In the genomic region with DNA sequence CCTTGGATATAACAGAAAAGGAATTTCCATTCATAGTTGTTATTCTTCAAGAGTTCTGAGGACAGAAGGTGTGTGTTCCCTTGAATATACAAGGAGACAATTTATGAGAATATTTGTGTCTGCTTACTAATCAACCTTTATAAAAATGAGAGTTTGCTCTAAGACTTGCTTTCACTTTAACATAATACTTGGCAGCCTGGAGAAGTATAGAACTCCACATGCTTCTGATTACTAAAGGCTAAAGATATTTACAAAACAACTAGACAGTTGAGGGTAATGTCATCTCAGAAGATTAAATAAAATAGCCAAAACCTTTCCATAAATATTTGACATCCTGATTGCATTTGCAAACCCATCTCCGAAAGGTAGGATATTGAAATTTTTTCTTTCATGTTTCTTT, we compare ENCODE assay signal across 22 cellular contexts.
A peak's percentile ranks its signal among the peaks of the same experiment; 100 is the strongest.
DNase-seq lines count a peak whose midpoint lies in the region; ATAC-seq, FAIRE-seq and TF ChIP-seq lines count a peak whose summit lies in the region.
"Had no signal": no experiment of that assay in that cellular context is flagged by ENCODE, and none has a peak within 500 bp of the region (broad histone marks: within the 10 kb centered on the region; RNA-seq: fewer than 3 reads in every experiment).

No MANE protein-coding gene starts in this region.

- H2AFZ ChIP-seq in HepG2 (ENCODE audit: low read length) (no peak overlapping the region), endothelial cell of umbilical vein (ENCODE audit: low read depth, low read length) (no peak overlapping the region)

- no TSS peak for BruUV-seq in HepG2 (replicated peaks; lab: Mats Ljungman, UMichigan)
- no TSS peak for BruUV-seq in endothelial cell of umbilical vein (replicated peaks; lab: Mats Ljungman, UMichigan)

- H3K27me3 Mint-ChIP-seq in T-helper 17 cell = no peaks in the 10 kb centered on the region

- intact Hi-C loops in right lobe of liver (cut with DNase I) = no loop called here
- intact Hi-C loops in HepG2 (cut with micrococcal nuclease; ENCODE audit: unreplicated experiment) = no loop called here
- intact Hi-C loops in endothelial cell of umbilical vein (cut with micrococcal nuclease) = no loop called here

- dilution Hi-C loops in endothelial cell of umbilical vein (cut with MboI; ENCODE audit: extremely low pct_ligation_motif_present, low sequenced_read_pairs) = no loop called here

- no peak overlapping the region for H3K4me3 Mint-ChIP-seq in T-helper 17 cell

- TF ChIP-seq EP300 in HepG2 (IDR thresholded peaks at IDR 0.05; ENCODE audit: low read depth in 2 of 2, low read length in 2 of 2) (no peak), HepG2 (CRISPR knock-in tag; IDR thresholded peaks at IDR 0.05; ENCODE audit: borderline replicate concordance) (no peak)

- H3K9me3 ChIP-seq in right lobe of liver = no peaks in the 10 kb centered on the region
- no peaks in the 10 kb centered on the region for H3K9me3 ChIP-seq in HepG2 (ENCODE audit: low read length)
- no peaks in the 10 kb centered on the region for H3K9me3 ChIP-seq in endothelial cell of umbilical vein (replicated peaks; ENCODE audit: control insufficient read depth, insufficient read depth, low read length)
- H3K9me3 ChIP-seq in T-helper 17 cell (ENCODE audit: control insufficient read depth, low read length, poor library complexity, severe bottlenecking) = peaks cover 2% of the 10 kb centered on the region
- H3K9me3 ChIP-seq: BE2C had no signal

- H4K20me1 ChIP-seq in HepG2 (ENCODE audit: insufficient read depth, low read length) (no peaks in the 10 kb centered on the region), endothelial cell of umbilical vein (replicated peaks; ENCODE audit: control insufficient read depth, extremely low read depth, insufficient read depth, low read length) (no peaks in the 10 kb centered on the region)

- H3K9ac ChIP-seq in HepG2 (ENCODE audit: insufficient read depth, low read depth, low read length) = no peak overlapping the region
- H3K9ac ChIP-seq in endothelial cell of umbilical vein (replicated peaks; ENCODE audit: extremely low read depth, insufficient read depth, low read length) = no peak overlapping the region

- H3K4me2 ChIP-seq in HepG2 (ENCODE audit: low read depth, low read length) = no peak overlapping the region; the same call in 1 of the 2 replicates
- no peak overlapping the region for H3K4me2 ChIP-seq in endothelial cell of umbilical vein (ENCODE audit: insufficient read depth, low read length)

- no peaks in the 10 kb centered on the region for H3K9me1 ChIP-seq in endothelial cell of umbilical vein (replicated peaks; ENCODE audit: control insufficient read depth, extremely low read depth, insufficient read depth, low read length)

- peaks cover 0 to 8% (median 0%) of the 10 kb centered on the region in 4 donors for H3K4me1 ChIP-seq in right lobe of liver
- peaks cover 13% of the 10 kb centered on the region for H3K4me1 ChIP-seq in HepG2 (ENCODE audit: insufficient read depth, low read length)
- peaks cover 5% of the 10 kb centered on the region for H3K4me1 ChIP-seq in endothelial cell of umbilical vein (ENCODE audit: control insufficient read depth, extremely low read depth, insufficient read depth, low read length)
- H3K4me1 ChIP-seq: BE2C had no signal

- TF ChIP-seq POLR2A in right lobe of liver (IDR thresholded peaks at IDR 0.05) = no peak
- TF ChIP-seq POLR2A in HepG2 (IDR thresholded peaks at IDR 0.05; ENCODE audit: insufficient read depth in 1 of 2, low read depth in 2 of 2, low read length in 2 of 2) = no peak
- no peak for TF ChIP-seq POLR2A in endothelial cell of umbilical vein (IDR thresholded peaks at IDR 0.05; ENCODE audit: low read depth, low read length)

- ATAC-seq in right lobe of liver = peak; percentile 34 to 49 (median 42)
- ATAC-seq in HepG2 = no peak
- ATAC-seq in T-helper 17 cell = no peak
- no peak for ATAC-seq in GM18498 (IDR thresholded peaks at IDR 0.05; ENCODE audit: unreplicated experiment)
- ATAC-seq: Panc1 had no signal

- TF ChIP-seq CTCF in right lobe of liver (IDR thresholded peaks at IDR 0.05) (no peak), HepG2 (CRISPR knock-in tag; IDR thresholded peaks at IDR 0.05) (no peak), endothelial cell of umbilical vein (IDR thresholded peaks at IDR 0.05; ENCODE audit: extremely low read depth in 1 of 2, insufficient read depth in 1 of 2, low read depth in 1 of 2, low read length in 2 of 2) (no peak)

- H3K36me3 ChIP-seq in right lobe of liver = no peaks in the 10 kb centered on the region
- no peaks in the 10 kb centered on the region for H3K36me3 ChIP-seq in HepG2 (replicated peaks in 1 of 2; ENCODE audit: control insufficient read depth in 1 of 2, insufficient read depth in 2 of 2, low read length in 2 of 2)
- H3K36me3 ChIP-seq in endothelial cell of umbilical vein (ENCODE audit: control insufficient read depth in 2 of 2, extremely low read depth in 1 of 2, insufficient read depth in 2 of 2, low read length in 2 of 2) = no peaks in the 10 kb centered on the region
- H3K36me3 ChIP-seq: BE2C had no signal

- in situ Hi-C loops in HepG2 (cut with HindIII; ENCODE audit: extremely low pct_ligation_motif_present, low pct_unique_long_range_greater_than_20kb) = no loop called here

- DNase-seq in right lobe of liver (no peak), HepG2 (ENCODE audit: low spot score) (no peak), endothelial cell of umbilical vein (ENCODE audit: low read depth, low spot score) (no peak), T-helper 17 cell (no peak), COR-L47 (lab: John Stamatoyannopoulos, UW) (no peak), DMS 273 (lab: John Stamatoyannopoulos, UW; ENCODE audit: unreplicated experiment) (no peak)
- DNase-seq: 8988T, BE2C, DMS79, GOT3, HCEC 1CT, Kasumi-1, NCI-H1694, NCI-H2081 treated with DMSO at 0.1 percent for 48 hours, NCI-H2171 treated with DMSO at 0.1 percent for 48 hours, NCI-H524 treated with DMSO at 0.1 percent for 48 hours, SIG-M5 had no signal

- H3K27ac ChIP-seq in right lobe of liver (no peak overlapping the region), HepG2 (ENCODE audit: extremely low read length, insufficient read depth, low read length) (no peak overlapping the region), endothelial cell of umbilical vein (ENCODE audit: insufficient read depth, low read depth, low read length) (no peak overlapping the region)

- WGBS in right lobe of liver (ENCODE audit: insufficient coverage, low coverage, low lambda C conversion rate, missing lambda C conversion rate) = 32% methylated on average over 1 of the region's 1 CpG
- WGBS in HepG2 (ENCODE audit: low lambda C conversion rate) = 3% methylated on average over 1 of the region's 1 CpG

- H3K27ac Mint-ChIP-seq in T-helper 17 cell = no peak overlapping the region

- FAIRE-seq in HepG2 (lab: Jason Lieb, UNC) (no peak), endothelial cell of umbilical vein (lab: Jason Lieb, UNC) (peak; percentile 4), islet of Langerhans (lab: Jason Lieb, UNC) (peak; percentile 86)
- FAIRE-seq: GM12891, GM18507 had no signal

- H3K4me3 ChIP-seq in right lobe of liver (no peak overlapping the region), HepG2 (replicated peaks in 1 of 3; ENCODE audit: insufficient read depth in 1 of 3, low read depth in 2 of 3, low read length in 3 of 3) (no peak overlapping the region), endothelial cell of umbilical vein (replicated peaks in 1 of 3; ENCODE audit: insufficient read depth in 1 of 3, low read depth in 1 of 3, low read length in 3 of 3) (no peak overlapping the region)

- no peaks in the 10 kb centered on the region for H3K27me3 ChIP-seq in right lobe of liver
- H3K27me3 ChIP-seq in HepG2 (ENCODE audit: control insufficient read depth in 1 of 2, insufficient read depth in 2 of 2, low read length in 2 of 2) = no peaks in the 10 kb centered on the region; a peak in 1 of 5 replicates
- no peaks in the 10 kb centered on the region for H3K27me3 ChIP-seq in endothelial cell of umbilical vein (ENCODE audit: control insufficient read depth in 2 of 2, insufficient read depth in 2 of 2, low read length in 2 of 2)

- no peaks in the 10 kb centered on the region for H3K36me3 Mint-ChIP-seq in T-helper 17 cell (ENCODE audit: low read depth)

- H3K79me2 ChIP-seq in HepG2 (ENCODE audit: insufficient read depth, low read length) (no peaks in the 10 kb centered on the region), endothelial cell of umbilical vein (ENCODE audit: control insufficient read depth, insufficient read depth, low read length) (no peaks in the 10 kb centered on the region)

- no peak for TF ChIP-seq RAD21 in HepG2 (CRISPR knock-in tag; IDR thresholded peaks at IDR 0.05)

- CTCF ChIA-PET in HepG2 (lab: Yijun Ruan, JAX; ENCODE audit: low intra/inter-chr PET ratio, low total read pairs) (no interaction called here), endothelial cell of umbilical vein (lab: Charles Lee) (no interaction called here)

- H3K4me1 Mint-ChIP-seq in T-helper 17 cell = no peaks in the 10 kb centered on the region

- POLR2A ChIA-PET in HepG2 (lab: Yijun Ruan, JAX) (no interaction called here), endothelial cell of umbilical vein (lab: Charles Lee) (no interaction called here)

TF ChIP-seq in HepG2, 621 proteins besides CTCF, POLR2A, EP300 and RAD21 (continues in another document):
- TF ChIP-seq NFRKB (IDR thresholded peaks at IDR 0.05) (no peak), ZNF737 (CRISPR knock-in tag; IDR thresholded peaks at IDR 0.05; ENCODE audit: borderline replicate concordance) (no peak)

TF ChIP-seq in endothelial cell of umbilical vein, 7 proteins besides CTCF, POLR2A, EP300 and RAD21:
- no peak for TF ChIP-seq JUN (IDR thresholded peaks at IDR 0.05; ENCODE audit: borderline replicate concordance, insufficient read depth, insufficient read length, low read depth)
- TF ChIP-seq POLR2AphosphoS5 (IDR thresholded peaks at IDR 0.05; ENCODE audit: insufficient read depth, low read depth, low read length) = no peak
- TF ChIP-seq FOS (IDR thresholded peaks at IDR 0.05; ENCODE audit: borderline replicate concordance, insufficient read depth, low read length) = no peak

Comparison
In these comparisons a context has a peak if more than half of its experiments do, and no peak if none do; other contexts are left out.
1. ATAC-seq: peak in right lobe of liver (4 of 4); none in HepG2 (single experiment), T-helper 17 cell (single experiment) and GM18498 (single experiment).